In genomic region chr9:97921959-97922905, GRCh38 we compare ENCODE assay signal across 8 cellular contexts. TPM values are rescaled to one million over a fixed set of nuclear protein-coding genes. Genes with fewer than 3 reads are reported as not detected.
DNase-seq lines count a peak whose midpoint lies in the region; ATAC-seq and TF ChIP-seq lines count a peak whose summit lies in the region.

Gene TRMO (minus strand): TSS chr9:97922500. CDS start chr9:97922493, 7 bp downstream.

- peaks cover 14% of the 10 kb centered on the region for H3K4me1 ChIP-seq in OCI-LY3 (ENCODE audit: low read length)
- peaks cover 50% of the 10 kb centered on the region for H3K4me1 ChIP-seq in mononuclear cell (ENCODE audit: insufficient read depth, low read length)

- H3K79me2 ChIP-seq in OCI-LY3 (ENCODE audit: low read length) = peaks cover 15% of the 10 kb centered on the region; the same call in 1 of the 2 replicates

- peak within 1 kb of the TSS; percentile 79 for H3K27ac ChIP-seq in OCI-LY3 (ENCODE audit: low read length)

- peaks cover 11% of the 10 kb centered on the region; the same call in 1 of the 2 replicates for H3K27me3 ChIP-seq in OCI-LY3 (ENCODE audit: low read depth, low read length)
- no peaks in the 10 kb centered on the region for H3K27me3 ChIP-seq in mononuclear cell (ENCODE audit: insufficient read depth, low read length)

- H2AFZ ChIP-seq in OCI-LY3 (ENCODE audit: low read depth, low read length) = peak within 1 kb of the TSS; percentile 93

- peak within 1 kb of the TSS; percentile 89 for H3K9ac ChIP-seq in OCI-LY3 (ENCODE audit: low read length)

- peak; percentile 79 for ATAC-seq in GM21526 (IDR thresholded peaks at IDR 0.05; ENCODE audit: low FRiP score, unreplicated experiment)

- TF ChIP-seq CTCF in OCI-LY3 (IDR thresholded peaks at IDR 0.05; ENCODE audit: low read depth, low read length) = peak; percentile 88
- peak; percentile 36 for TF ChIP-seq CTCF in epithelial cell of esophagus (IDR thresholded peaks at IDR 0.05; ENCODE audit: insufficient read depth, low read depth, low read length, missing control alignments)

- H3K36me3 ChIP-seq in OCI-LY3 (replicated peaks; ENCODE audit: low read depth, low read length) = no peaks in the 10 kb centered on the region

- H4K20me1 ChIP-seq in OCI-LY3 (ENCODE audit: insufficient read depth, low read length) = no peaks in the 10 kb centered on the region

- DNase-seq in DMS114 treated with DMSO at 0.1 percent for 48 hours (lab: John Stamatoyannopoulos, UW; ENCODE audit: unreplicated experiment) (peak; percentile 85), HuH-7.5 (ENCODE audit: low spot score) (peak; percentile 84), activated T-cell treated with anti-CD3 and anti-CD28 coated beads for 1 hour (ENCODE audit: low read depth) (peak; percentile 99), epithelial cell of esophagus (ENCODE audit: low read depth) (peak; percentile 98)
- DNase-seq in stimulated activated CD8-positive, alpha-beta memory T cell treated with anti-CD3 and anti-CD28 coated beads, Interleukin-4, amount 100 ng/mL, for 1 hour (ENCODE audit: low read depth in 2 of 2, low spot score in 1 of 2) = peak; percentile 97 to 100

- no peaks in the 10 kb centered on the region for H3K9me3 ChIP-seq in OCI-LY3 (ENCODE audit: insufficient read depth, low read length)
- no peaks in the 10 kb centered on the region for H3K9me3 ChIP-seq in mononuclear cell (ENCODE audit: low read depth, low read length)

- peak within 1 kb of the TSS; percentile 80 for H3K4me2 ChIP-seq in OCI-LY3 (ENCODE audit: low read length)

- peak within 1 kb of the TSS; percentile 97 for H3K4me3 ChIP-seq in OCI-LY3 (ENCODE audit: low read length)
- peak within 1 kb of the TSS; percentile 74 for H3K4me3 ChIP-seq in epithelial cell of esophagus (ENCODE audit: low read length)
- peak within 1 kb of the TSS; percentile 60 for H3K4me3 ChIP-seq in mononuclear cell (ENCODE audit: low read length)

RNA-seq across cellular contexts. Expression of gene TRMO, which starts in this region (rescaled TPM):
- total RNA-seq in mononuclear cell = 61.8 TPM

Comparison
In these comparisons a context has a peak if more than half of its experiments do, and no peak if none do; other contexts are left out.
1. Peak in every context shown above with its lines: DNase-seq, ATAC-seq, H3K4me3 ChIP-seq and H3K27ac ChIP-seq.